ENCODE assay signal across 1 cellular context in genomic region chr10:105682911-105683310, GRCh38.
TF ChIP-seq lines count a peak whose summit lies in the region.

No MANE protein-coding gene starts in this region.

TF ChIP-seq in H1, 55 proteins besides CTCF, POLR2A, EP300 and RAD21 (continued from another document):
- TF ChIP-seq JUN (IDR thresholded peaks at IDR 0.05; ENCODE audit: low read depth, low read length) (no peak), SP2 (IDR thresholded peaks at IDR 0.05; ENCODE audit: low read length) (no peak), SP1 (IDR thresholded peaks at IDR 0.05; ENCODE audit: low read depth, low read length) (no peak), MAX (IDR thresholded peaks at IDR 0.05) (no peak)
